Comparison of ENCODE assay signal across 22 cellular contexts in genomic region chr15:51327081-51327480, GRCh38. TPM values are rescaled to one million over a fixed set of nuclear protein-coding genes. Genes with fewer than 3 reads are reported as not detected.
"Had no signal": no experiment of that assay in that cellular context is flagged by ENCODE, and none has a peak within 500 bp of the region (broad histone marks: within the 10 kb centered on the region; RNA-seq: fewer than 3 reads in every experiment).

No MANE protein-coding gene starts in this region.

- ATAC-seq: HepG2, Panc1, PC-3 had no signal

- DNase-seq: IMR-90; Karpas-422; KG1; MM.1S; NCI-H1092 treated with DMSO at 0.1 percent for 48 hours; NCI-H1436; NCI-H187; NCI-H2029; NCI-H2107; NCI-H226; NCI-H524; NCI-H526 treated with DMSO at 0.1 percent for 48 hours; NK-92 treated with Interleukin-12 subunit alpha and Interleukin-12 subunit beta, amount 100 ng/mL, for 24 hours; PC-3; SHP77; SK-N-SH; T-helper 1 cell had no signal

RNA-seq across cellular contexts. Expression of gene CYP19A1, which starts 11.3 kb away (rescaled TPM):
- total RNA-seq: HT1080, IMR-90, PC-3 had no signal

RNA-seq across cellular contexts. Expression of gene GLDN, which starts 14.4 kb away (rescaled TPM):
- total RNA-seq: HT1080, OCI-LY7, SK-MEL-5 had no signal
